25 cellular contexts compared by ENCODE assay signal in the genomic region with DNA sequence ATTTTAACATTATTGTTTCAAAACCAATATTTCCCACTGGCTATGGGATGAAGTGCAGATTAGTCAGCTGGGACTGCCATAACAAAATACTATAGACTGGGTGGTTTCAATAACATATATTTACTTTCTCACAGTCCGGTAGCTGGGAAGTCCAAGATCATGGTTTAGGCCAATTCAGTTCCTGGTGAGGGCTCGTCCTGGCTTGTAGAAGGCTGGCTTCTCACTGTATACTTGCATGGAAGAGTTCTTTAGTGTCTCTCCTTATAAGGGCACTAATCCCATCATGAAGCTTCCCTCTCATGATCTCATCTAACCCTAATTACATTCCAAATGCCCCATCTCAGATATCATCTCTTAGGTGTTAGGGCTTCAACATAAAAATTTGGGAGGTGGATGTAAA.
"Had no signal": no experiment of that assay in that cellular context is flagged by ENCODE, and none has a peak within 500 bp of the region (broad histone marks: within the 10 kb centered on the region; RNA-seq: fewer than 3 reads in every experiment).

No MANE protein-coding gene starts in this region.

- DNase-seq: hypothalamus; immature natural killer cell; kidney; left colon; left lung; naive thymus-derived CD8-positive, alpha-beta T cell; nucleus accumbens; pancreas; posterior cingulate gyrus; retina; right cardiac atrium; stimulated activated CD4-positive, alpha-beta T cell treated with anti-CD3 and anti-CD28 coated beads, Interleukin-12 subunit alpha, Interleukin-12 subunit beta, amount 100 ng/mL, for 4 hours; stimulated activated CD4-positive, alpha-beta T cell treated with anti-CD3 and anti-CD28 coated beads, Interleukin-15, amount 100 ng/mL, for 24 hours; stimulated activated CD4-positive, alpha-beta T cell treated with anti-CD3 and anti-CD28 coated beads, Interleukin-4, amount 100 ng/mL, for 24 hours; stimulated activated naive CD4-positive, alpha-beta T cell; tibial artery; trophoblast cell; upper lobe of right lung had no signal

- H3K27me3 ChIP-seq: left lung, pancreas, suprapubic skin, tibial artery, upper lobe of right lung had no signal

- H3K36me3 ChIP-seq: left lung, pancreas, prostate gland, suprapubic skin, thoracic aorta, tibial artery, upper lobe of right lung had no signal

- H3K9me3 ChIP-seq: pancreas, prostate gland, suprapubic skin, thoracic aorta, tibial artery, upper lobe of right lung had no signal

- H3K4me1 ChIP-seq: left lung, pancreas, prostate gland, suprapubic skin, tibial artery, upper lobe of right lung had no signal

- H3K27ac ChIP-seq: left lung, pancreas, prostate gland, skin epidermis, suprapubic skin, thoracic aorta, tibial artery, upper lobe of right lung had no signal

- ATAC-seq: left colon; left lung; naive thymus-derived CD8-positive, alpha-beta T cell; pancreas; right cardiac atrium; sciatic nerve; stimulated activated effector memory CD8-positive, alpha-beta T cell treated with anti-CD3 and anti-CD28 coated beads, Interleukin-12 subunit alpha, Interleukin-12 subunit beta, amount 100 ng/mL, for 72 hours; upper lobe of right lung had no signal

- H3K4me3 ChIP-seq: left lung, lung, pancreas, prostate gland, skin epidermis, suprapubic skin, thoracic aorta, tibial artery, upper lobe of right lung had no signal
